11 cellular contexts compared by ENCODE assay signal in genomic region chr3:33076952-33077351, GRCh38. TPM values are rescaled to one million over a fixed set of nuclear protein-coding genes. Genes with fewer than 3 reads are reported as not detected.
DNase-seq lines count a peak whose midpoint lies in the region; ATAC-seq and TF ChIP-seq lines count a peak whose summit lies in the region.
"Had no signal": no experiment of that assay in that cellular context is flagged by ENCODE, and none has a peak within 500 bp of the region (broad histone marks: within the 10 kb centered on the region; RNA-seq: fewer than 3 reads in every experiment).

No MANE protein-coding gene starts in this region.

- H3K27me3 Mint-ChIP-seq in IgD-negative memory B cell (no peaks in the 10 kb centered on the region), memory B cell (no peaks in the 10 kb centered on the region)
- no peaks in the 10 kb centered on the region for H3K27me3 Mint-ChIP-seq in effector memory CD8-positive, alpha-beta T cell
- H3K27me3 Mint-ChIP-seq in stimulated activated naive B cell treated with anti-CD40 and anti-IgM and Interleukin-4, amounts not matched to agents 10 μg/mL and 1 μg/mL and 100 μg/mL, for 72 hours = no peaks in the 10 kb centered on the region

- H3K27me3 ChIP-seq in body of pancreas = no peaks in the 10 kb centered on the region
- no peaks in the 10 kb centered on the region for H3K27me3 ChIP-seq in left ventricle myocardium inferior (ENCODE audit: low read depth)
- H3K27me3 ChIP-seq: BLaER1 had no signal

- H3K27ac ChIP-seq in body of pancreas = no peak overlapping the region
- no peak overlapping the region for H3K27ac ChIP-seq in left ventricle myocardium inferior (replicated peaks)
- H3K27ac ChIP-seq: A549, BLaER1 had no signal

- TF ChIP-seq CTCF in body of pancreas (IDR thresholded peaks at IDR 0.05) (no peak), left ventricle myocardium inferior (IDR thresholded peaks at IDR 0.05; ENCODE audit: borderline replicate concordance) (no peak)

- H3K9me3 Mint-ChIP-seq in IgD-negative memory B cell (no peaks in the 10 kb centered on the region), memory B cell (no peaks in the 10 kb centered on the region)
- H3K9me3 Mint-ChIP-seq in effector memory CD8-positive, alpha-beta T cell = no peaks in the 10 kb centered on the region
- H3K9me3 Mint-ChIP-seq in stimulated activated naive B cell treated with anti-CD40 and anti-IgM and Interleukin-4, amounts not matched to agents 10 μg/mL and 1 μg/mL and 100 μg/mL, for 72 hours = no peaks in the 10 kb centered on the region

- H3K9me3 ChIP-seq in body of pancreas (no peaks in the 10 kb centered on the region), left ventricle myocardium inferior (replicated peaks) (no peaks in the 10 kb centered on the region)
- H3K9me3 ChIP-seq: A549, BLaER1, HAP-1 had no signal

- H3K4me3 Mint-ChIP-seq in IgD-negative memory B cell (no peak overlapping the region), memory B cell (no peak overlapping the region)
- H3K4me3 Mint-ChIP-seq in effector memory CD8-positive, alpha-beta T cell = no peak overlapping the region
- no peak overlapping the region for H3K4me3 Mint-ChIP-seq in stimulated activated naive B cell treated with anti-CD40 and anti-IgM and Interleukin-4, amounts not matched to agents 10 μg/mL and 1 μg/mL and 100 μg/mL, for 72 hours

- peaks cover 2% of the 10 kb centered on the region for H3K36me3 Mint-ChIP-seq in IgD-negative memory B cell
- peaks cover 17% of the 10 kb centered on the region for H3K36me3 Mint-ChIP-seq in effector memory CD8-positive, alpha-beta T cell (ENCODE audit: insufficient read depth)
- H3K36me3 Mint-ChIP-seq in memory B cell = peaks cover 16% of the 10 kb centered on the region
- peaks cover 21 to 26% of the 10 kb centered on the region in 2 donors for H3K36me3 Mint-ChIP-seq in stimulated activated naive B cell treated with anti-CD40 and anti-IgM and Interleukin-4, amounts not matched to agents 10 μg/mL and 1 μg/mL and 100 μg/mL, for 72 hours

- 91 to 96% methylated on average over 8 of the region's 8 CpGs for WGBS in body of pancreas, 2 donors

- H3K4me3 ChIP-seq in body of pancreas (no peak overlapping the region), left ventricle myocardium inferior (no peak overlapping the region)
- H3K4me3 ChIP-seq: A549, BLaER1, HAP-1 had no signal

- ATAC-seq in effector memory CD8-positive, alpha-beta T cell (replicated peaks) = no peak
- ATAC-seq in memory B cell (ENCODE audit: low read depth) = no peak
- ATAC-seq in stimulated activated naive B cell treated with anti-CD40 and anti-IgM and Interleukin-4, amounts not matched to agents 10 μg/mL and 1 μg/mL and 100 μg/mL, for 72 hours (replicated peaks) = no peak
- no peak for ATAC-seq in GM21367 (IDR thresholded peaks at IDR 0.05; ENCODE audit: unreplicated experiment)
- no peak for ATAC-seq in body of pancreas
- ATAC-seq: A549 had no signal

- no peak for TF ChIP-seq POLR2A in body of pancreas (IDR thresholded peaks at IDR 0.05)

- DNase-seq in effector memory CD8-positive, alpha-beta T cell = no peak
- DNase-seq in memory B cell (ENCODE audit: low spot score in 2 of 2) = no peak
- DNase-seq in stimulated activated naive B cell treated with anti-CD40 and anti-IgM and Interleukin-4, amounts not matched to agents 10 μg/mL and 1 μg/mL and 100 μg/mL, for 72 hours = no peak
- no peak for DNase-seq in body of pancreas
- no peak for DNase-seq in left ventricle myocardium inferior
- DNase-seq: DMS53 had no signal

- H3K36me3 ChIP-seq in body of pancreas (replicated peaks in 1 of 2; ENCODE audit: insufficient read depth in 1 of 2, low read depth in 2 of 2) (no peaks in the 10 kb centered on the region), left ventricle myocardium inferior (peaks cover 8% of the 10 kb centered on the region)
- H3K36me3 ChIP-seq: HAP-1 had no signal

- H3K4me1 Mint-ChIP-seq in IgD-negative memory B cell (peaks cover 25 to 30% (median 28%) of the 10 kb centered on the region in 3 donors), memory B cell (peaks cover 35% of the 10 kb centered on the region)
- peaks cover 25 to 26% of the 10 kb centered on the region in 2 donors for H3K4me1 Mint-ChIP-seq in effector memory CD8-positive, alpha-beta T cell (ENCODE audit: low read depth in 2 of 2)
- H3K4me1 Mint-ChIP-seq in stimulated activated naive B cell treated with anti-CD40 and anti-IgM and Interleukin-4, amounts not matched to agents 10 μg/mL and 1 μg/mL and 100 μg/mL, for 72 hours = peaks cover 24 to 51% of the 10 kb centered on the region in 2 donors

- H3K27ac Mint-ChIP-seq in IgD-negative memory B cell = peak overlapping the region in 2 of 3 donors; percentile 39 to 45
- peak overlapping the region; percentile 36 to 41 for H3K27ac Mint-ChIP-seq in effector memory CD8-positive, alpha-beta T cell
- H3K27ac Mint-ChIP-seq in memory B cell = peak overlapping the region; percentile 56
- peak overlapping the region; percentile 27 for H3K27ac Mint-ChIP-seq in stimulated activated naive B cell treated with anti-CD40 and anti-IgM and Interleukin-4, amounts not matched to agents 10 μg/mL and 1 μg/mL and 100 μg/mL, for 72 hours

- H3K4me1 ChIP-seq in body of pancreas (no peaks in the 10 kb centered on the region), left ventricle myocardium inferior (no peaks in the 10 kb centered on the region)
- H3K4me1 ChIP-seq: A549, BLaER1, HAP-1 had no signal

- intact Hi-C loops in body of pancreas (cut with DNase I) (no loop called here), left ventricle myocardium inferior (cut with micrococcal nuclease) (no loop called here)

RNA-seq across cellular contexts. Expression of gene GLB1, which starts 20.0 kb away (rescaled TPM):
- 42.6 TPM for polyA plus RNA-seq in IgD-negative memory B cell
- total RNA-seq in body of pancreas (100 to 1,000 TPM in 1 of 2 donors, 10 to 100 TPM in 1; 20.5 to 108 TPM), left ventricle myocardium inferior (23.5 TPM)

RNA-seq across cellular contexts. Expression of gene TMPPE, which starts 20.0 kb away (rescaled TPM):
- polyA plus RNA-seq in IgD-negative memory B cell = 2.0 TPM
- total RNA-seq in body of pancreas = 1 to 10 TPM; 4.9 to 6.9 TPM
- total RNA-seq in left ventricle myocardium inferior = 4.0 TPM

RNA-seq across cellular contexts. Expression of gene CRTAP, which starts 36.9 kb away (rescaled TPM):
- polyA plus RNA-seq in IgD-negative memory B cell = 88.0 TPM
- total RNA-seq in body of pancreas (100 to 1,000 TPM in 1 of 2 donors, 10 to 100 TPM in 1; 30.0 to 101 TPM), left ventricle myocardium inferior (95.1 TPM)
